In the genomic region with DNA sequence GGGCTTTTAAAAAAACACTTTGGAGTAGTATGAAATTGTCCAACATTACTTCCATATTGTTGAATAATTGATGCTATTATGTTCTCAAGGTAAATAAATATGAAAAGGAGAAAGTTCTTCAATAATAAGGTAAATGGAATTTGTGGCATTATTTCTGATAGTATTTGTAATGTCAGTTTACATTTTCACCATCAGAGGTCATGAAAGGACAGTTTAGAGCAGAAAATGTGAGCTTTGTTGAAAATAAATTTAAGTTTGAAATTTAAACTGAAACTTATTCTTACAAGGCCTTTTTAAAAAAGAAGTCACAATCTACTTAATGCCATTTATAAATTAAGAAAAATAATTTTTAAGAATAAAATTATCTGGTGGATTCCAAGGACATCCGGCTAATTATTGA, we compare ENCODE assay signal across 1 cellular context.
A peak's percentile ranks its signal among the peaks of the same experiment; 100 is the strongest.
TF ChIP-seq lines count a peak whose summit lies in the region.

No MANE protein-coding gene starts in this region.

TF ChIP-seq in K562, 482 proteins besides CTCF, POLR2A, EP300 and RAD21:
- TF ChIP-seq, protein P1, sequence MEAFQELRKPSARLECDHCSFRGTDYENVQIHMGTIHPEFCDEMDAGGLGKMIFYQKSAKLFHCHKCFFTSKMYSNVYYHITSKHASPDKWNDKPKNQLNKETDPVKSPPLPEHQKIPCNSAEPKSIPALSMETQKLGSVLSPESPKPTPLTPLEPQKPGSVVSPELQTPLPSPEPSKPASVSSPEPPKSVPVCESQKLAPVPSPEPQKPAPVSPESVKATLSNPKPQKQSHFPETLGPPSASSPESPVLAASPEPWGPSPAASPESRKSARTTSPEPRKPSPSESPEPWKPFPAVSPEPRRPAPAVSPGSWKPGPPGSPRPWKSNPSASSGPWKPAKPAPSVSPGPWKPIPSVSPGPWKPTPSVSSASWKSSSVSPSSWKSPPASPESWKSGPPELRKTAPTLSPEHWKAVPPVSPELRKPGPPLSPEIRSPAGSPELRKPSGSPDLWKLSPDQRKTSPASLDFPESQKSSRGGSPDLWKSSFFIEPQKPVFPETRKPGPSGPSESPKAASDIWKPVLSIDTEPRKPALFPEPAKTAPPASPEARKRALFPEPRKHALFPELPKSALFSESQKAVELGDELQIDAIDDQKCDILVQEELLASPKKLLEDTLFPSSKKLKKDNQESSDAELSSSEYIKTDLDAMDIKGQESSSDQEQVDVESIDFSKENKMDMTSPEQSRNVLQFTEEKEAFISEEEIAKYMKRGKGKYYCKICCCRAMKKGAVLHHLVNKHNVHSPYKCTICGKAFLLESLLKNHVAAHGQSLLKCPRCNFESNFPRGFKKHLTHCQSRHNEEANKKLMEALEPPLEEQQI (IDR thresholded peaks at IDR 0.05), result no peak
- 0 out of 2 replicates have a peak, but pooled peaks have one; percentile 29 for TF ChIP-seq SMC3 (conservative IDR thresholded peaks at IDR 0.05; ENCODE audit: insufficient read depth, low read depth, low read length)
- no peak for TF ChIP-seq EHMT2 (IDR thresholded peaks at IDR 0.05)
- TF ChIP-seq ZKSCAN8 (CRISPR knock-in tag; IDR thresholded peaks at IDR 0.05), result no peak
- TF ChIP-seq SMARCA4 (IDR thresholded peaks at IDR 0.05), result no peak
- TF ChIP-seq GTF2A2 (tag; IDR thresholded peaks at IDR 0.05), result no peak
